Comparison of ENCODE assay signal across 20 cellular contexts in genomic region chr5:156409834-156410233, GRCh38.
DNase-seq lines count a peak whose midpoint lies in the region; ATAC-seq and TF ChIP-seq lines count a peak whose summit lies in the region.
"Had no signal": no experiment of that assay in that cellular context is flagged by ENCODE, and none has a peak within 500 bp of the region (broad histone marks: within the 10 kb centered on the region; RNA-seq: fewer than 3 reads in every experiment).

No MANE protein-coding gene starts in this region.

- CTCF ChIA-PET in IMR-90 (lab: Yijun Ruan, JAX): no interaction called here

- no peak overlapping the region for H2BK5ac ChIP-seq in IMR-90 (ENCODE audit: low read depth, low read length, poor library complexity, severe bottlenecking)

- BruUV-seq in IMR-90 (replicated peaks; lab: Mats Ljungman, UMichigan): no TSS peak

- no peak for DNase-seq in left ventricle myocardium inferior
- DNase-seq in right atrium auricular region (ENCODE audit: low spot score): no peak
- no peak for DNase-seq in IMR-90
- peak; percentile 25 for DNase-seq in fibroblast of the aortic adventitia (ENCODE audit: low read depth)
- DNase-seq in stromal cell of bone marrow (ENCODE audit: low read depth): peak; percentile 17
- DNase-seq in DMS153 (lab: John Stamatoyannopoulos, UW): no peak
- no peak for DNase-seq in left colon
- no peak for DNase-seq in suprapubic skin (ENCODE audit: low spot score in 2 of 2)
- DNase-seq: ACHN; AML-193; Caco-2; CD4-positive, alpha-beta T cell; DMS79; GDM1; GOT3; H7; HFFc6 had no signal

- H3K9me1 ChIP-seq in IMR-90 (ENCODE audit: insufficient read depth, low read length): peaks cover 4% of the 10 kb centered on the region; the same call in 1 of the 2 replicates

- H3K9ac ChIP-seq in IMR-90 (ENCODE audit: low read depth, low read length): no peak overlapping the region

- whole genome bisulfite sequencing in IMR-90 (ENCODE audit: extremely low coverage in 2 of 2, insufficient read length in 1 of 2), 2 experiments: no CpG with 5 or more reads among the region's 1 CpG
- WGBS in suprapubic skin: 83% methylated on average over 1 of the region's 1 CpG

- no peak for TF ChIP-seq CTCF in left ventricle myocardium inferior (IDR thresholded peaks at IDR 0.05; ENCODE audit: borderline replicate concordance)
- no peak for TF ChIP-seq CTCF in right atrium auricular region (IDR thresholded peaks at IDR 0.05)
- no peak for TF ChIP-seq CTCF in IMR-90 (conservative IDR thresholded peaks at IDR 0.05; ENCODE audit: low read depth, low read length)
- no peak for TF ChIP-seq CTCF in fibroblast of the aortic adventitia (IDR thresholded peaks at IDR 0.05; ENCODE audit: insufficient read depth, low read length)
- TF ChIP-seq CTCF in suprapubic skin (IDR thresholded peaks at IDR 0.05): no peak

- H3K79me1 ChIP-seq in IMR-90 (ENCODE audit: low read depth in 1 of 2, low read length in 2 of 2): peaks cover 0 to 5% of the 10 kb centered on the region in 2 experiments; a peak in 1 of 4 replicates

- H3K18ac ChIP-seq in IMR-90 (ENCODE audit: low read depth, low read length): peak overlapping the region; percentile 98; the same call in 1 of the 2 replicates

- in situ Hi-C loops in IMR-90 (cut with MboI; ENCODE audit: low sequenced_read_pairs): no loop called here

- no peak for TF ChIP-seq RAD21 in IMR-90 (IDR thresholded peaks at IDR 0.05; ENCODE audit: low read length)

- H2AFZ ChIP-seq in IMR-90 (replicated peaks; ENCODE audit: low read length, poor library complexity): no peak overlapping the region

- no peak overlapping the region for H4K8ac ChIP-seq in IMR-90 (ENCODE audit: low read depth in 2 of 2, low read length in 2 of 2)

- H2AK9ac ChIP-seq in IMR-90 (replicated peaks; ENCODE audit: low read depth, low read length, poor library complexity): no peak overlapping the region

- H2BK120ac ChIP-seq in IMR-90 (ENCODE audit: low read depth, low read length): no peak overlapping the region; the same call in 1 of the 2 replicates

- H3K4me3 ChIP-seq in left ventricle myocardium inferior (no peak overlapping the region), right atrium auricular region (no peak overlapping the region), IMR-90 (ENCODE audit: insufficient read depth, low read depth, low read length) (no peak overlapping the region), fibroblast of the aortic adventitia (ENCODE audit: low read depth, low read length) (no peak overlapping the region), suprapubic skin (no peak overlapping the region)

- intact Hi-C loops in left ventricle myocardium inferior (cut with micrococcal nuclease): no loop called here
- intact Hi-C loops in IMR-90 (cut with micrococcal nuclease): no loop called here
- intact Hi-C loops in left colon (cut with DNase I, micrococcal nuclease): no loop called here

- no peak overlapping the region for H3K4me2 ChIP-seq in IMR-90 (ENCODE audit: low read depth, low read length)

- H4K5ac ChIP-seq in IMR-90 (ENCODE audit: low read depth, low read length): peak overlapping the region; percentile 17; the same call in 1 of the 2 replicates

- H3K36me3 ChIP-seq in left ventricle myocardium inferior (no peaks in the 10 kb centered on the region), right atrium auricular region (no peaks in the 10 kb centered on the region), IMR-90 (ENCODE audit: control insufficient read depth, insufficient read depth, low read length) (no peaks in the 10 kb centered on the region), suprapubic skin (no peaks in the 10 kb centered on the region)

- no peak overlapping the region for H3K4ac ChIP-seq in IMR-90 (ENCODE audit: low read depth, low read length)

- no peak overlapping the region for H4K91ac ChIP-seq in IMR-90 (ENCODE audit: insufficient read depth, low read depth, low read length)

- no peak for ATAC-seq in IMR-90 (ENCODE audit: low read depth)
- ATAC-seq in left colon: no peak
- ATAC-seq: HCT116 had no signal

- no peaks in the 10 kb centered on the region for H4K20me1 ChIP-seq in IMR-90 (ENCODE audit: insufficient read depth, low read length)

- H3K4me1 ChIP-seq in left ventricle myocardium inferior (peaks cover 33% of the 10 kb centered on the region), right atrium auricular region (peaks cover 0 to 13% of the 10 kb centered on the region in 2 donors), IMR-90 (ENCODE audit: control insufficient read depth, insufficient read depth, low read length) (peaks cover 14% of the 10 kb centered on the region), suprapubic skin (peaks cover 5% of the 10 kb centered on the region)
- H3K4me1 ChIP-seq: Caco-2 had no signal

- H2BK20ac ChIP-seq in IMR-90 (ENCODE audit: low read depth, low read length): peak overlapping the region; percentile 70; the same call in 1 of the 2 replicates

- H3K56ac ChIP-seq in IMR-90 (ENCODE audit: extremely low read depth, insufficient read depth, low read length): no peak overlapping the region

- POLR2A ChIA-PET in IMR-90 (lab: Charles Lee; ENCODE audit: unreplicated experiment): no interaction called here

- TF ChIP-seq EP300 in suprapubic skin (IDR thresholded peaks at IDR 0.05): no peak

- no peak overlapping the region for H2BK15ac ChIP-seq in IMR-90 (ENCODE audit: low read depth, low read length)

- H3K23ac ChIP-seq in IMR-90 (ENCODE audit: low read depth, low read length): no peak overlapping the region

- H3K14ac ChIP-seq in IMR-90 (replicated peaks; ENCODE audit: low read depth, low read length): no peak overlapping the region

- peak overlapping the region; percentile 74 for H3K27ac ChIP-seq in left ventricle myocardium inferior (replicated peaks)
- peak overlapping the region in 1 of 2 donors; percentile 45 for H3K27ac ChIP-seq in right atrium auricular region
- H3K27ac ChIP-seq in IMR-90 (ENCODE audit: insufficient read depth, low read length): no peak overlapping the region
- no peak overlapping the region for H3K27ac ChIP-seq in suprapubic skin
- H3K27ac ChIP-seq: C4-2B, HL-60 had no signal

- H3K27me3 ChIP-seq in left ventricle myocardium inferior (ENCODE audit: low read depth): no peaks in the 10 kb centered on the region
- no peaks in the 10 kb centered on the region for H3K27me3 ChIP-seq in right atrium auricular region
- H3K27me3 ChIP-seq in IMR-90 (ENCODE audit: control insufficient read depth, insufficient read depth, low read length): no peaks in the 10 kb centered on the region
- H3K27me3 ChIP-seq in suprapubic skin: no peaks in the 10 kb centered on the region

- H2AK5ac ChIP-seq in IMR-90 (ENCODE audit: low read depth, low read length): peak overlapping the region; percentile 29; the same call in 1 of the 2 replicates

- H3K9me3 ChIP-seq in left ventricle myocardium inferior (replicated peaks) (no peaks in the 10 kb centered on the region), right atrium auricular region (no peaks in the 10 kb centered on the region), IMR-90 (ENCODE audit: control insufficient read depth, insufficient read depth, low read length) (no peaks in the 10 kb centered on the region), suprapubic skin (no peaks in the 10 kb centered on the region)
- H3K9me3 ChIP-seq: Caco-2 had no signal

- dilution Hi-C loops in IMR-90 (cut with HindIII; ENCODE audit: low sequenced_read_pairs, unreplicated experiment): no loop called here

- TF ChIP-seq POLR2A in IMR-90 (IDR thresholded peaks at IDR 0.05; ENCODE audit: low read depth, low read length): no peak
- TF ChIP-seq POLR2A in suprapubic skin (IDR thresholded peaks at IDR 0.05): no peak

TF ChIP-seq in IMR-90, 13 proteins besides CTCF, POLR2A, EP300 and RAD21:
- TF ChIP-seq, protein P1, sequence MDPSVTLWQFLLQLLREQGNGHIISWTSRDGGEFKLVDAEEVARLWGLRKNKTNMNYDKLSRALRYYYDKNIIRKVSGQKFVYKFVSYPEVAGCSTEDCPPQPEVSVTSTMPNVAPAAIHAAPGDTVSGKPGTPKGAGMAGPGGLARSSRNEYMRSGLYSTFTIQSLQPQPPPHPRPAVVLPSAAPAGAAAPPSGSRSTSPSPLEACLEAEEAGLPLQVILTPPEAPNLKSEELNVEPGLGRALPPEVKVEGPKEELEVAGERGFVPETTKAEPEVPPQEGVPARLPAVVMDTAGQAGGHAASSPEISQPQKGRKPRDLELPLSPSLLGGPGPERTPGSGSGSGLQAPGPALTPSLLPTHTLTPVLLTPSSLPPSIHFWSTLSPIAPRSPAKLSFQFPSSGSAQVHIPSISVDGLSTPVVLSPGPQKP (IDR thresholded peaks at IDR 0.05; ENCODE audit: borderline replicate concordance, low read depth, low read length): no peak
- TF ChIP-seq CEBPB (IDR thresholded peaks at IDR 0.05; ENCODE audit: low read depth, low read length): peak; percentile 38; the same call in 1 of the 2 replicates

Comparison
In these comparisons a context has a peak if more than half of its experiments do, and no peak if none do; other contexts are left out.
1. DNase-seq: peak in fibroblast of the aortic adventitia (single experiment) and stromal cell of bone marrow (single experiment); none in left ventricle myocardium inferior (single experiment), right atrium auricular region (single experiment), IMR-90 (single experiment), DMS153 (single experiment), left colon (0 of 2) and suprapubic skin (0 of 2).